Comparison of ENCODE assay signal across 1 cellular context in the genomic region with DNA sequence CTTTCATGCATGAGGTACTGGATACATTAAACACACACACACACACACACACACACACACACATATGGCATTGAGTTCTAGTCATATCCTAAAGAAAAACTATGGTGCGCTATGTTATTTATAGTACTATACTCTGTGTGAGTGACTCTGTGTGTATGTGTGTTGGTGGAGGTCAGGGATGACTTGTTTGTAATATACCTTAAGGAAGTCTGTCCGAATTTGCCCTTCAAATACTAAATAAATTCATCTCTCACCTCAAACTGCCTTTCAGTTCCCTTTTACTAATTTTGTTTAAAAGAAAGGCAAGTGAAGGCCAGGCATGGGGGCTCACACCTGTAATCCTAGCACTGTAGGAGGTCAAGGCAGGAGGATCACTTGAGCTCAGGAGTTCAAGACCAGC.
TF ChIP-seq lines count a peak whose summit lies in the region.

No MANE protein-coding gene starts in this region.

TF ChIP-seq in GM12878, 131 proteins besides CTCF, POLR2A, EP300 and RAD21 (continued from another document and continues in another):
- TF ChIP-seq, protein P1, sequence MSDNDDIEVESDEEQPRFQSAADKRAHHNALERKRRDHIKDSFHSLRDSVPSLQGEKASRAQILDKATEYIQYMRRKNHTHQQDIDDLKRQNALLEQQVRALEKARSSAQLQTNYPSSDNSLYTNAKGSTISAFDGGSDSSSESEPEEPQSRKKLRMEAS (IDR thresholded peaks at IDR 0.05; ENCODE audit: low read depth, low read length): no peak
- TF ChIP-seq RCOR1 (conservative IDR thresholded peaks at IDR 0.05; ENCODE audit: low read depth, low read length): no peak
- TF ChIP-seq, protein P2, sequence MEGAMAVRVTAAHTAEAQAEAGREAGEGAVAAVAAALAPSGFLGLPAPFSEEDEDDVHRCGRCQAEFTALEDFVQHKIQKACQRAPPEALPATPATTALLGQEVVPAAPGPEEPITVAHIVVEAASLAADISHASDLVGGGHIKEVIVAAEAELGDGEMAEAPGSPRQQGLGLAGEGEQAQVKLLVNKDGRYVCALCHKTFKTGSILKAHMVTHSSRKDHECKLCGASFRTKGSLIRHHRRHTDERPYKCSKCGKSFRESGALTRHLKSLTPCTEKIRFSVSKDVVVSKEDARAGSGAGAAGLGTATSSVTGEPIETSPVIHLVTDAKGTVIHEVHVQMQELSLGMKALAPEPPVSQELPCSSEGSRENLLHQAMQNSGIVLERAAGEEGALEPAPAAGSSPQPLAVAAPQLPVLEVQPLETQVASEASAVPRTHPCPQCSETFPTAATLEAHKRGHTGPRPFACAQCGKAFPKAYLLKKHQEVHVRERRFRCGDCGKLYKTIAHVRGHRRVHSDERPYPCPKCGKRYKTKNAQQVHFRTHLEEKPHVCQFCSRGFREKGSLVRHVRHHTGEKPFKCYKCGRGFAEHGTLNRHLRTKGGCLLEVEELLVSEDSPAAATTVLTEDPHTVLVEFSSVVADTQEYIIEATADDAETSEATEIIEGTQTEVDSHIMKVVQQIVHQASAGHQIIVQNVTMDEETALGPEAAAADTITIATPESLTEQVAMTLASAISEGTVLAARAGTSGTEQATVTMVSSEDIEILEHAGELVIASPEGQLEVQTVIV (IDR thresholded peaks at IDR 0.05; ENCODE audit: borderline replicate concordance, partially characterized antibody): no peak
- TF ChIP-seq ZBED1 (IDR thresholded peaks at IDR 0.05; ENCODE audit: borderline replicate concordance): no peak
- peak; percentile 90 for TF ChIP-seq MEF2A (IDR thresholded peaks at IDR 0.05; ENCODE audit: insufficient read depth, low read depth, low read length)
- TF ChIP-seq, protein P3, sequence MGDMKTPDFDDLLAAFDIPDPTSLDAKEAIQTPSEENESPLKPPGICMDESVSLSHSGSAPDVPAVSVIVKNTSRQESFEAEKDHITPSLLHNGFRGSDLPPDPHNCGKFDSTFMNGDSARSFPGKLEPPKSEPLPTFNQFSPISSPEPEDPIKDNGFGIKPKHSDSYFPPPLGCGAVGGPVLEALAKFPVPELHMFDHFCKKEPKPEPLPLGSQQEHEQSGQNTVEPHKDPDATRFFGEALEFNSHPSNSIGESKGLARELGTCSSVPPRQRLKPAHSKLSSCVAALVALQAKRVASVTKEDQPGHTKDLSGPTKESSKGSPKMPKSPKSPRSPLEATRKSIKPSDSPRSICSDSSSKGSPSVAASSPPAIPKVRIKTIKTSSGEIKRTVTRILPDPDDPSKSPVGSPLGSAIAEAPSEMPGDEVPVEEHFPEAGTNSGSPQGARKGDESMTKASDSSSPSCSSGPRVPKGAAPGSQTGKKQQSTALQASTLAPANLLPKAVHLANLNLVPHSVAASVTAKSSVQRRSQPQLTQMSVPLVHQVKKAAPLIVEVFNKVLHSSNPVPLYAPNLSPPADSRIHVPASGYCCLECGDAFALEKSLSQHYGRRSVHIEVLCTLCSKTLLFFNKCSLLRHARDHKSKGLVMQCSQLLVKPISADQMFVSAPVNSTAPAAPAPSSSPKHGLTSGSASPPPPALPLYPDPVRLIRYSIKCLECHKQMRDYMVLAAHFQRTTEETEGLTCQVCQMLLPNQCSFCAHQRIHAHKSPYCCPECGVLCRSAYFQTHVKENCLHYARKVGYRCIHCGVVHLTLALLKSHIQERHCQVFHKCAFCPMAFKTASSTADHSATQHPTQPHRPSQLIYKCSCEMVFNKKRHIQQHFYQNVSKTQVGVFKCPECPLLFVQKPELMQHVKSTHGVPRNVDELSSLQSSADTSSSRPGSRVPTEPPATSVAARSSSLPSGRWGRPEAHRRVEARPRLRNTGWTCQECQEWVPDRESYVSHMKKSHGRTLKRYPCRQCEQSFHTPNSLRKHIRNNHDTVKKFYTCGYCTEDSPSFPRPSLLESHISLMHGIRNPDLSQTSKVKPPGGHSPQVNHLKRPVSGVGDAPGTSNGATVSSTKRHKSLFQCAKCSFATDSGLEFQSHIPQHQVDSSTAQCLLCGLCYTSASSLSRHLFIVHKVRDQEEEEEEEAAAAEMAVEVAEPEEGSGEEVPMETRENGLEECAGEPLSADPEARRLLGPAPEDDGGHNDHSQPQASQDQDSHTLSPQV (IDR thresholded peaks at IDR 0.05): no peak
- peak; percentile 82; the same call in 1 of the 2 replicates for TF ChIP-seq ZNF217 (IDR thresholded peaks at IDR 0.05)
- TF ChIP-seq KDM1A (IDR thresholded peaks at IDR 0.05; ENCODE audit: borderline replicate concordance): no peak
- no peak for TF ChIP-seq CHD1 (IDR thresholded peaks at IDR 0.05; ENCODE audit: low read depth, low read length)
- TF ChIP-seq ASH2L (IDR thresholded peaks at IDR 0.05; ENCODE audit: borderline replicate concordance, low read depth): no peak
- no peak for TF ChIP-seq EGR1 (IDR thresholded peaks at IDR 0.05; ENCODE audit: borderline replicate concordance in 1 of 2, low read depth in 2 of 2, low read length in 2 of 2)
- peak; percentile 72 for TF ChIP-seq MEF2B (IDR thresholded peaks at IDR 0.05; ENCODE audit: partially characterized antibody, poor library complexity, severe bottlenecking)
- no peak for TF ChIP-seq BACH1 (IDR thresholded peaks at IDR 0.05; ENCODE audit: borderline replicate concordance)
- TF ChIP-seq, protein P4, sequence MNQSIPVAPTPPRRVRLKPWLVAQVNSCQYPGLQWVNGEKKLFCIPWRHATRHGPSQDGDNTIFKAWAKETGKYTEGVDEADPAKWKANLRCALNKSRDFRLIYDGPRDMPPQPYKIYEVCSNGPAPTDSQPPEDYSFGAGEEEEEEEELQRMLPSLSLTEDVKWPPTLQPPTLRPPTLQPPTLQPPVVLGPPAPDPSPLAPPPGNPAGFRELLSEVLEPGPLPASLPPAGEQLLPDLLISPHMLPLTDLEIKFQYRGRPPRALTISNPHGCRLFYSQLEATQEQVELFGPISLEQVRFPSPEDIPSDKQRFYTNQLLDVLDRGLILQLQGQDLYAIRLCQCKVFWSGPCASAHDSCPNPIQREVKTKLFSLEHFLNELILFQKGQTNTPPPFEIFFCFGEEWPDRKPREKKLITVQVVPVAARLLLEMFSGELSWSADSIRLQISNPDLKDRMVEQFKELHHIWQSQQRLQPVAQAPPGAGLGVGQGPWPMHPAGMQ (IDR thresholded peaks at IDR 0.05; ENCODE audit: borderline replicate concordance): no peak
- no peak for TF ChIP-seq ZNF24 (IDR thresholded peaks at IDR 0.05)
- TF ChIP-seq PAX8 (IDR thresholded peaks at IDR 0.05): no peak
- 0 out of 2 replicates have a peak, but pooled peaks have one; percentile 23 for TF ChIP-seq GATAD2B (conservative IDR thresholded peaks at IDR 0.05; ENCODE audit: low read depth)
- no peak for TF ChIP-seq SMC3 (IDR thresholded peaks at IDR 0.05; ENCODE audit: borderline replicate concordance, low read length)
- TF ChIP-seq, protein P5, sequence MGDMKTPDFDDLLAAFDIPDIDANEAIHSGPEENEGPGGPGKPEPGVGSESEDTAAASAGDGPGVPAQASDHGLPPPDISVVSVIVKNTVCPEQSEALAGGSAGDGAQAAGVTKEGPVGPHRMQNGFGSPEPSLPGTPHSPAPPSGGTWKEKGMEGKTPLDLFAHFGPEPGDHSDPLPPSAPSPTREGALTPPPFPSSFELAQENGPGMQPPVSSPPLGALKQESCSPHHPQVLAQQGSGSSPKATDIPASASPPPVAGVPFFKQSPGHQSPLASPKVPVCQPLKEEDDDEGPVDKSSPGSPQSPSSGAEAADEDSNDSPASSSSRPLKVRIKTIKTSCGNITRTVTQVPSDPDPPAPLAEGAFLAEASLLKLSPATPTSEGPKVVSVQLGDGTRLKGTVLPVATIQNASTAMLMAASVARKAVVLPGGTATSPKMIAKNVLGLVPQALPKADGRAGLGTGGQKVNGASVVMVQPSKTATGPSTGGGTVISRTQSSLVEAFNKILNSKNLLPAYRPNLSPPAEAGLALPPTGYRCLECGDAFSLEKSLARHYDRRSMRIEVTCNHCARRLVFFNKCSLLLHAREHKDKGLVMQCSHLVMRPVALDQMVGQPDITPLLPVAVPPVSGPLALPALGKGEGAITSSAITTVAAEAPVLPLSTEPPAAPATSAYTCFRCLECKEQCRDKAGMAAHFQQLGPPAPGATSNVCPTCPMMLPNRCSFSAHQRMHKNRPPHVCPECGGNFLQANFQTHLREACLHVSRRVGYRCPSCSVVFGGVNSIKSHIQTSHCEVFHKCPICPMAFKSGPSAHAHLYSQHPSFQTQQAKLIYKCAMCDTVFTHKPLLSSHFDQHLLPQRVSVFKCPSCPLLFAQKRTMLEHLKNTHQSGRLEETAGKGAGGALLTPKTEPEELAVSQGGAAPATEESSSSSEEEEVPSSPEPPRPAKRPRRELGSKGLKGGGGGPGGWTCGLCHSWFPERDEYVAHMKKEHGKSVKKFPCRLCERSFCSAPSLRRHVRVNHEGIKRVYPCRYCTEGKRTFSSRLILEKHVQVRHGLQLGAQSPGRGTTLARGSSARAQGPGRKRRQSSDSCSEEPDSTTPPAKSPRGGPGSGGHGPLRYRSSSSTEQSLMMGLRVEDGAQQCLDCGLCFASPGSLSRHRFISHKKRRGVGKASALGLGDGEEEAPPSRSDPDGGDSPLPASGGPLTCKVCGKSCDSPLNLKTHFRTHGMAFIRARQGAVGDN (IDR thresholded peaks at IDR 0.05): no peak
- TF ChIP-seq RAD51 (IDR thresholded peaks at IDR 0.05): no peak
- TF ChIP-seq POLR2AphosphoS2 (IDR thresholded peaks at IDR 0.05; ENCODE audit: low read depth, low read length): no peak
- TF ChIP-seq SMARCA5 (IDR thresholded peaks at IDR 0.05): no peak
- TF ChIP-seq CREM (IDR thresholded peaks at IDR 0.05; ENCODE audit: low read depth): 0 out of 2 replicates have a peak, but pooled peaks have one; percentile 9
- no peak for TF ChIP-seq SREBF2 (IDR thresholded peaks at IDR 0.05; ENCODE audit: low read length)
- peak; percentile 68 for TF ChIP-seq DPF2 (IDR thresholded peaks at IDR 0.05)
- TF ChIP-seq, protein P6, sequence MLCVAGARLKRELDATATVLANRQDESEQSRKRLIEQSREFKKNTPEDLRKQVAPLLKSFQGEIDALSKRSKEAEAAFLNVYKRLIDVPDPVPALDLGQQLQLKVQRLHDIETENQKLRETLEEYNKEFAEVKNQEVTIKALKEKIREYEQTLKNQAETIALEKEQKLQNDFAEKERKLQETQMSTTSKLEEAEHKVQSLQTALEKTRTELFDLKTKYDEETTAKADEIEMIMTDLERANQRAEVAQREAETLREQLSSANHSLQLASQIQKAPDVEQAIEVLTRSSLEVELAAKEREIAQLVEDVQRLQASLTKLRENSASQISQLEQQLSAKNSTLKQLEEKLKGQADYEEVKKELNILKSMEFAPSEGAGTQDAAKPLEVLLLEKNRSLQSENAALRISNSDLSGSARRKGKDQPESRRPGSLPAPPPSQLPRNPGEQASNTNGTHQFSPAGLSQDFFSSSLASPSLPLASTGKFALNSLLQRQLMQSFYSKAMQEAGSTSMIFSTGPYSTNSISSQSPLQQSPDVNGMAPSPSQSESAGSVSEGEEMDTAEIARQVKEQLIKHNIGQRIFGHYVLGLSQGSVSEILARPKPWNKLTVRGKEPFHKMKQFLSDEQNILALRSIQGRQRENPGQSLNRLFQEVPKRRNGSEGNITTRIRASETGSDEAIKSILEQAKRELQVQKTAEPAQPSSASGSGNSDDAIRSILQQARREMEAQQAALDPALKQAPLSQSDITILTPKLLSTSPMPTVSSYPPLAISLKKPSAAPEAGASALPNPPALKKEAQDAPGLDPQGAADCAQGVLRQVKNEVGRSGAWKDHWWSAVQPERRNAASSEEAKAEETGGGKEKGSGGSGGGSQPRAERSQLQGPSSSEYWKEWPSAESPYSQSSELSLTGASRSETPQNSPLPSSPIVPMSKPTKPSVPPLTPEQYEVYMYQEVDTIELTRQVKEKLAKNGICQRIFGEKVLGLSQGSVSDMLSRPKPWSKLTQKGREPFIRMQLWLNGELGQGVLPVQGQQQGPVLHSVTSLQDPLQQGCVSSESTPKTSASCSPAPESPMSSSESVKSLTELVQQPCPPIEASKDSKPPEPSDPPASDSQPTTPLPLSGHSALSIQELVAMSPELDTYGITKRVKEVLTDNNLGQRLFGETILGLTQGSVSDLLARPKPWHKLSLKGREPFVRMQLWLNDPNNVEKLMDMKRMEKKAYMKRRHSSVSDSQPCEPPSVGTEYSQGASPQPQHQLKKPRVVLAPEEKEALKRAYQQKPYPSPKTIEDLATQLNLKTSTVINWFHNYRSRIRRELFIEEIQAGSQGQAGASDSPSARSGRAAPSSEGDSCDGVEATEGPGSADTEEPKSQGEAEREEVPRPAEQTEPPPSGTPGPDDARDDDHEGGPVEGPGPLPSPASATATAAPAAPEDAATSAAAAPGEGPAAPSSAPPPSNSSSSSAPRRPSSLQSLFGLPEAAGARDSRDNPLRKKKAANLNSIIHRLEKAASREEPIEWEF (IDR thresholded peaks at IDR 0.05; ENCODE audit: insufficient replicate concordance, low read depth, low read length): no peak
- TF ChIP-seq GABPA (IDR thresholded peaks at IDR 0.05; ENCODE audit: low read depth): no peak
- no peak for TF ChIP-seq SUPT20H (IDR thresholded peaks at IDR 0.05; ENCODE audit: borderline replicate concordance, control insufficient read depth, low read depth, low read length)
- TF ChIP-seq, protein P7, sequence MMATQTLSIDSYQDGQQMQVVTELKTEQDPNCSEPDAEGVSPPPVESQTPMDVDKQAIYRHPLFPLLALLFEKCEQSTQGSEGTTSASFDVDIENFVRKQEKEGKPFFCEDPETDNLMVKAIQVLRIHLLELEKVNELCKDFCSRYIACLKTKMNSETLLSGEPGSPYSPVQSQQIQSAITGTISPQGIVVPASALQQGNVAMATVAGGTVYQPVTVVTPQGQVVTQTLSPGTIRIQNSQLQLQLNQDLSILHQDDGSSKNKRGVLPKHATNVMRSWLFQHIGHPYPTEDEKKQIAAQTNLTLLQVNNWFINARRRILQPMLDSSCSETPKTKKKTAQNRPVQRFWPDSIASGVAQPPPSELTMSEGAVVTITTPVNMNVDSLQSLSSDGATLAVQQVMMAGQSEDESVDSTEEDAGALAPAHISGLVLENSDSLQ (IDR thresholded peaks at IDR 0.05): peak; percentile 31; the same call in 1 of the 2 replicates
- TF ChIP-seq ZNF274 (IDR thresholded peaks at IDR 0.05; ENCODE audit: insufficient read depth, insufficient read length): no peak
- no peak for TF ChIP-seq SRF (IDR thresholded peaks at IDR 0.05; ENCODE audit: low read depth in 2 of 2, low read length in 2 of 2)
- TF ChIP-seq TBL1XR1 (IDR thresholded peaks at IDR 0.05; ENCODE audit: low read depth, low read length): no peak
- TF ChIP-seq, protein P8, sequence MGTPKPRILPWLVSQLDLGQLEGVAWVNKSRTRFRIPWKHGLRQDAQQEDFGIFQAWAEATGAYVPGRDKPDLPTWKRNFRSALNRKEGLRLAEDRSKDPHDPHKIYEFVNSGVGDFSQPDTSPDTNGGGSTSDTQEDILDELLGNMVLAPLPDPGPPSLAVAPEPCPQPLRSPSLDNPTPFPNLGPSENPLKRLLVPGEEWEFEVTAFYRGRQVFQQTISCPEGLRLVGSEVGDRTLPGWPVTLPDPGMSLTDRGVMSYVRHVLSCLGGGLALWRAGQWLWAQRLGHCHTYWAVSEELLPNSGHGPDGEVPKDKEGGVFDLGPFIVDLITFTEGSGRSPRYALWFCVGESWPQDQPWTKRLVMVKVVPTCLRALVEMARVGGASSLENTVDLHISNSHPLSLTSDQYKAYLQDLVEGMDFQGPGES (IDR thresholded peaks at IDR 0.05): no peak
- TF ChIP-seq CHD4 (IDR thresholded peaks at IDR 0.05): no peak
- no peak for TF ChIP-seq TCF7 (IDR thresholded peaks at IDR 0.05; ENCODE audit: borderline replicate concordance)
- no peak for TF ChIP-seq HCFC1 (IDR thresholded peaks at IDR 0.05; ENCODE audit: low read length)
- no peak for TF ChIP-seq ESRRA (IDR thresholded peaks at IDR 0.05; ENCODE audit: low read length)
- no peak for TF ChIP-seq HDAC6 (IDR thresholded peaks at IDR 0.05; ENCODE audit: unreplicated experiment)
